20 cellular contexts compared by ENCODE assay signal in genomic region chr12:57170408-57170807, GRCh38. TPM values are rescaled to one million over a fixed set of nuclear protein-coding genes. Genes with fewer than 3 reads are reported as not detected.
"Had no signal": no experiment of that assay in that cellular context is flagged by ENCODE, and none has a peak within 500 bp of the region (broad histone marks: within the 10 kb centered on the region; RNA-seq: fewer than 3 reads in every experiment).

No MANE protein-coding gene starts in this region.

- H3K27ac ChIP-seq: left lung had no signal

- H3K4me3 Mint-ChIP-seq: activated CD4-positive, alpha-beta T cell treated with anti-CD3 and anti-CD28 coated beads, Interleukin-2, amount 10 ng/mL, durations not matched to agents 24 days and 14 days; activated CD8-positive, alpha-beta T cell treated with anti-CD3 and anti-CD28 coated beads, Interleukin-2, amount 10 ng/mL, durations not matched to agents 7 days and 5 days; activated naive CD4-positive, alpha-beta T cell treated with anti-CD3 and anti-CD28 coated beads for 36 hours; activated T-cell treated with anti-CD3 and anti-CD28 coated beads, Interleukin-2, amount 50 U/mL, for 24 hours; nephron; stimulated activated naive CD8-positive, alpha-beta T cell treated with anti-CD3 and anti-CD28 coated beads, Interleukin-15, Interleukin-2, amounts not matched to agents 100 ng/mL and 50 ng/mL, for 24 hours; T-helper 1 cell treated with Interleukin-12 subunit alpha and Interleukin-12 subunit beta and Interleukin-4 antibody, amounts not matched to agents 30 μg/mL and 1 μg/mL, for 36 hours had no signal

- H3K4me3 ChIP-seq: gastroesophageal sphincter, heart right ventricle, left lung, transverse colon had no signal

- H3K27ac Mint-ChIP-seq: activated CD4-positive, alpha-beta T cell treated with anti-CD3 and anti-CD28 coated beads, Interleukin-2, amount 10 ng/mL, durations not matched to agents 24 days and 14 days; activated CD8-positive, alpha-beta T cell treated with anti-CD3 and anti-CD28 coated beads, Interleukin-2, amount 10 ng/mL, durations not matched to agents 7 days and 5 days; activated naive CD4-positive, alpha-beta T cell treated with anti-CD3 and anti-CD28 coated beads for 36 hours; activated T-cell treated with anti-CD3 and anti-CD28 coated beads, Interleukin-2, amount 50 U/mL, for 24 hours; stimulated activated naive CD8-positive, alpha-beta T cell treated with anti-CD3 and anti-CD28 coated beads, Interleukin-15, Interleukin-2, amounts not matched to agents 100 ng/mL and 50 ng/mL, for 24 hours; T-helper 1 cell treated with Interleukin-12 subunit alpha and Interleukin-12 subunit beta and Interleukin-4 antibody, amounts not matched to agents 30 μg/mL and 1 μg/mL, for 36 hours had no signal

- H3K4me1 ChIP-seq: left lung had no signal

- H3K9me3 Mint-ChIP-seq: activated CD4-positive, alpha-beta T cell treated with anti-CD3 and anti-CD28 coated beads, Interleukin-2, amount 10 ng/mL, durations not matched to agents 24 days and 14 days; activated naive CD4-positive, alpha-beta T cell treated with anti-CD3 and anti-CD28 coated beads for 36 hours; activated T-cell treated with anti-CD3 and anti-CD28 coated beads, Interleukin-2, amount 50 U/mL, for 24 hours; nephron; stimulated activated naive CD8-positive, alpha-beta T cell treated with anti-CD3 and anti-CD28 coated beads, Interleukin-15, Interleukin-2, amounts not matched to agents 100 ng/mL and 50 ng/mL, for 24 hours; T-helper 1 cell treated with Interleukin-12 subunit alpha and Interleukin-12 subunit beta and Interleukin-4 antibody, amounts not matched to agents 30 μg/mL and 1 μg/mL, for 36 hours had no signal

- ATAC-seq: activated CD8-positive, alpha-beta T cell treated with anti-CD3 and anti-CD28 coated beads, Interleukin-2, amount 10 ng/mL, durations not matched to agents 7 days and 5 days; gastroesophageal sphincter; heart right ventricle; left lung had no signal

- DNase-seq: activated CD4-positive, alpha-beta T cell treated with anti-CD3 and anti-CD28 coated beads, Interleukin-2, amount 10 ng/mL, durations not matched to agents 24 days and 14 days; activated CD8-positive, alpha-beta T cell treated with anti-CD3 and anti-CD28 coated beads, Interleukin-2, amount 10 ng/mL, durations not matched to agents 7 days and 5 days; activated naive CD4-positive, alpha-beta T cell treated with anti-CD3 and anti-CD28 coated beads for 36 hours; activated T-cell treated with anti-CD3 and anti-CD28 coated beads, Interleukin-2, amount 50 U/mL, for 24 hours; anterior cingulate cortex; cortex of kidney; effector CD4-positive, alpha-beta T cell; heart right ventricle; left lung; midbrain; occipital lobe; transverse colon had no signal

- H3K27me3 Mint-ChIP-seq: activated CD4-positive, alpha-beta T cell treated with anti-CD3 and anti-CD28 coated beads, Interleukin-2, amount 10 ng/mL, durations not matched to agents 24 days and 14 days; activated T-cell treated with anti-CD3 and anti-CD28 coated beads, Interleukin-2, amount 50 U/mL, for 24 hours; stimulated activated naive CD8-positive, alpha-beta T cell treated with anti-CD3 and anti-CD28 coated beads, Interleukin-15, Interleukin-2, amounts not matched to agents 100 ng/mL and 50 ng/mL, for 24 hours had no signal

- H3K27me3 ChIP-seq: gastroesophageal sphincter, heart right ventricle, left lung, transverse colon had no signal

- H3K9me3 ChIP-seq: gastroesophageal sphincter, heart right ventricle, left lung, transverse colon had no signal

RNA-seq across cellular contexts. Expression of gene LRP1-AS, which starts 23.0 kb away (rescaled TPM):
- total RNA-seq: activated CD4-positive, alpha-beta T cell treated with anti-CD3 and anti-CD28 coated beads, Interleukin-2, amount 10 ng/mL, durations not matched to agents 24 days and 14 days; activated CD8-positive, alpha-beta T cell treated with anti-CD3 and anti-CD28 coated beads, Interleukin-2, amount 10 ng/mL, durations not matched to agents 7 days and 5 days; activated naive CD4-positive, alpha-beta T cell treated with anti-CD3 and anti-CD28 coated beads for 36 hours; gastroesophageal sphincter; heart right ventricle; kidney epithelial cell; left lung; lung microvascular endothelial cell; occipital lobe; posterior vena cava; transverse colon had no signal
- polyA plus RNA-seq: esophagus, heart right ventricle had no signal

RNA-seq across cellular contexts. Expression of gene NXPH4, which starts 46.2 kb away (rescaled TPM):
- total RNA-seq: transverse colon had no signal
